In genomic region chr6:34152042-34152524, GRCh38 we compare ENCODE assay signal across 20 cellular contexts. TPM values are rescaled to one million over a fixed set of nuclear protein-coding genes. Genes with fewer than 3 reads are reported as not detected.
"Had no signal": no experiment of that assay in that cellular context is flagged by ENCODE, and none has a peak within 500 bp of the region (broad histone marks: within the 10 kb centered on the region; RNA-seq: fewer than 3 reads in every experiment).

No MANE protein-coding gene starts in this region.

- ATAC-seq: left lobe of liver; psoas muscle; right cardiac atrium; stimulated activated memory B cell treated with anti-CD40 and anti-IgM and Interleukin-4, amounts not matched to agents 10 μg/mL and 1 μg/mL and 100 μg/mL, for 72 hours had no signal

- H3K9me3 ChIP-seq: psoas muscle, thoracic aorta had no signal

- H3K27ac ChIP-seq: cardiac muscle cell, dorsolateral prefrontal cortex, epithelial cell of prostate, psoas muscle, thoracic aorta had no signal

- H3K4me3 ChIP-seq: cardiac muscle cell, dorsolateral prefrontal cortex, psoas muscle, smooth muscle cell, thoracic aorta had no signal

- DNase-seq: activated CD4-positive, alpha-beta memory T cell treated with anti-CD3 and anti-CD28 coated beads, Interleukin-2, amount 10 ng/mL, durations not matched to agents 7 days and 5 days; activated CD4-positive, alpha-beta T cell treated with anti-CD3 and anti-CD28 coated beads for 4 hours; activated gamma-delta T cell; activated T-cell treated with anti-CD3 and anti-CD28 coated beads, Interleukin-2, amount 50 U/mL, for 48 hours; amygdala; foreskin fibroblast; hippocampal formation; right cardiac atrium; stimulated activated CD4-positive, alpha-beta T cell treated with anti-CD3 and anti-CD28 coated beads, Interleukin-4, amount 100 ng/mL, for 4 hours had no signal

- FAIRE-seq: keratinocyte had no signal

- H3K36me3 ChIP-seq: cardiac muscle cell, thoracic aorta had no signal

RNA-seq across cellular contexts. Expression of gene GRM4, which starts 6.2 kb away (rescaled TPM):
- total RNA-seq: activated CD4-positive, alpha-beta memory T cell treated with anti-CD3 and anti-CD28 coated beads, Interleukin-2, amount 10 ng/mL, durations not matched to agents 7 days and 5 days; left lobe of liver; neural crest cell; right cardiac atrium; smooth muscle cell; T-helper 1 cell treated with Interleukin-12 subunit alpha and Interleukin-12 subunit beta and Interleukin-4 antibody, amounts not matched to agents 30 ng/mL and 1 ng/mL, for 36 hours; thoracic aorta had no signal
- polyA plus RNA-seq: keratinocyte, right cardiac atrium had no signal
